In genomic region chr9:97706246-97706645, GRCh38 we compare ENCODE assay signal across 23 cellular contexts. TPM values are rescaled to one million over a fixed set of nuclear protein-coding genes. Genes with fewer than 3 reads are reported as not detected.
DNase-seq lines count a peak whose midpoint lies in the region; ATAC-seq, FAIRE-seq and TF ChIP-seq lines count a peak whose summit lies in the region.
"Had no signal": no experiment of that assay in that cellular context is flagged by ENCODE, and none has a peak within 500 bp of the region (broad histone marks: within the 10 kb centered on the region; RNA-seq: fewer than 3 reads in every experiment).

No MANE protein-coding gene starts in this region.

- H3K4me3 ChIP-seq in CD4-positive, CD25-positive, alpha-beta regulatory T cell (ENCODE audit: low read depth, low read length), result peak overlapping the region; percentile 10
- no peak overlapping the region for H3K4me3 ChIP-seq in SJCRH30
- H3K4me3 ChIP-seq in bronchial epithelial cell (ENCODE audit: low read depth, low read length), result no peak overlapping the region
- H3K4me3 ChIP-seq: BLaER1 treated with 17β-estradiol and CSF1 and Interleukin-3, amounts not matched to agents 10 nM and 100 nM had no signal

- H3K27ac ChIP-seq in CD4-positive, CD25-positive, alpha-beta regulatory T cell (ENCODE audit: insufficient read depth, low read length, poor library complexity, severe bottlenecking), result no peak overlapping the region
- H3K27ac ChIP-seq in SJCRH30, result peak overlapping the region; percentile 25; the same call in 1 of the 2 replicates
- H3K27ac ChIP-seq: BLaER1 treated with 17β-estradiol and CSF1 and Interleukin-3, amounts not matched to agents 10 nM and 100 nM had no signal

- H3K27ac Mint-ChIP-seq in CD4-positive, CD25-positive, alpha-beta regulatory T cell, result no peak overlapping the region
- H3K27ac Mint-ChIP-seq: B cell, HFFc6 had no signal

- no peaks in the 10 kb centered on the region for H3K9me3 ChIP-seq in CD4-positive, CD25-positive, alpha-beta regulatory T cell (ENCODE audit: control insufficient read depth in 2 of 2, low read length in 2 of 2)
- H3K9me3 ChIP-seq in SJCRH30 (replicated peaks), result no peaks in the 10 kb centered on the region
- H3K9me3 ChIP-seq: BLaER1 treated with 17β-estradiol and CSF1 and Interleukin-3, amounts not matched to agents 10 nM and 100 nM had no signal

- H3K4me1 ChIP-seq in CD4-positive, CD25-positive, alpha-beta regulatory T cell (ENCODE audit: control insufficient read depth, insufficient read depth, low read length, poor library complexity, severe bottlenecking), result peaks cover 16% of the 10 kb centered on the region
- H3K4me1 ChIP-seq in SJCRH30, result peaks cover 30% of the 10 kb centered on the region

- peaks cover 9 to 31% (median 19%) of the 10 kb centered on the region in 4 donors for H3K4me1 Mint-ChIP-seq in CD4-positive, CD25-positive, alpha-beta regulatory T cell

- peaks cover 36% of the 10 kb centered on the region for H3K27me3 Mint-ChIP-seq in CD4-positive, CD25-positive, alpha-beta regulatory T cell

- H3K27me3 ChIP-seq in CD4-positive, CD25-positive, alpha-beta regulatory T cell (ENCODE audit: control insufficient read depth, insufficient read depth, low read length), result peaks cover 17% of the 10 kb centered on the region
- H3K27me3 ChIP-seq in SJCRH30 (no peaks in the 10 kb centered on the region), bronchial epithelial cell (ENCODE audit: control insufficient read depth, insufficient read depth, low read length) (no peaks in the 10 kb centered on the region)

- no peak overlapping the region for H3K4me3 Mint-ChIP-seq in CD4-positive, CD25-positive, alpha-beta regulatory T cell
- H3K4me3 Mint-ChIP-seq: B cell; CD8-positive, alpha-beta memory T cell; HFFc6 had no signal

- H3K36me3 Mint-ChIP-seq in CD4-positive, CD25-positive, alpha-beta regulatory T cell, result no peaks in the 10 kb centered on the region
- H3K36me3 Mint-ChIP-seq: CD8-positive, alpha-beta memory T cell had no signal

- FAIRE-seq in bronchial epithelial cell (lab: Jason Lieb, UNC), result no peak
- FAIRE-seq: GM12892, GM18507, HepG2, HTR-8/SVneo had no signal

- no peaks in the 10 kb centered on the region for H3K36me3 ChIP-seq in CD4-positive, CD25-positive, alpha-beta regulatory T cell (ENCODE audit: control insufficient read depth, insufficient read depth, low read length)
- H3K36me3 ChIP-seq in SJCRH30, result no peaks in the 10 kb centered on the region
- no peaks in the 10 kb centered on the region for H3K36me3 ChIP-seq in bronchial epithelial cell (ENCODE audit: control insufficient read depth, insufficient read depth, low read length)
- H3K36me3 ChIP-seq: BLaER1 treated with 17β-estradiol and CSF1 and Interleukin-3, amounts not matched to agents 10 nM and 100 nM had no signal

- H3K9me3 Mint-ChIP-seq in CD4-positive, CD25-positive, alpha-beta regulatory T cell, result no peaks in the 10 kb centered on the region
- H3K9me3 Mint-ChIP-seq: CD8-positive, alpha-beta memory T cell had no signal

- ATAC-seq in CD4-positive, CD25-positive, alpha-beta regulatory T cell (ENCODE audit: low read depth in 2 of 2), result no peak
- no peak for ATAC-seq in HG03469 (IDR thresholded peaks at IDR 0.05; ENCODE audit: unreplicated experiment)
- ATAC-seq: HCT116, HepG2 had no signal

- DNase-seq in CD4-positive, CD25-positive, alpha-beta regulatory T cell, result no peak
- DNase-seq in ELR (ENCODE audit: low read depth) (peak; percentile 57), SJCRH30 (peak in 1 of 2 experiments; percentile 56), bronchial epithelial cell (ENCODE audit: low read depth) (peak; percentile 28), RKO (ENCODE audit: low spot score) (no peak), middle frontal gyrus (ENCODE audit: extremely low spot score, low spot score) (no peak)
- DNase-seq: COR-L47, DMS 273 treated with DMSO at 0.1 percent for 48 hours, DMS53, DND-41, GDM1, GOT3, H7, HFFc6 had no signal

- no peak for TF ChIP-seq CTCF in bronchial epithelial cell (IDR thresholded peaks at IDR 0.05; ENCODE audit: insufficient read depth, low read length, severe bottlenecking)

RNA-seq across cellular contexts. Expression of gene XPA, which starts 9.1 kb away (rescaled TPM):
- total RNA-seq in CD4-positive, CD25-positive, alpha-beta regulatory T cell, result 22.2 TPM
- polyA plus RNA-seq in CD4-positive, CD25-positive, alpha-beta regulatory T cell, result 10 to 100 TPM; 21.8 to 28.9 (median 25.8) TPM
- 12.8 and 13.1 TPM in 2 replicates for total RNA-seq in SJCRH30 (2014; rRNA removed; shearing (Covaris generic))
- 4.2 and 7.8 TPM in 2 replicates for total RNA-seq in bronchial epithelial cell

Comparison
In these comparisons a context has a peak if more than half of its experiments do, and no peak if none do; other contexts are left out.
1. DNase-seq: peak in ELR (single experiment) and bronchial epithelial cell (single experiment); none in CD4-positive, CD25-positive, alpha-beta regulatory T cell (0 of 3), RKO (single experiment) and middle frontal gyrus (single experiment).